In the genomic region with DNA sequence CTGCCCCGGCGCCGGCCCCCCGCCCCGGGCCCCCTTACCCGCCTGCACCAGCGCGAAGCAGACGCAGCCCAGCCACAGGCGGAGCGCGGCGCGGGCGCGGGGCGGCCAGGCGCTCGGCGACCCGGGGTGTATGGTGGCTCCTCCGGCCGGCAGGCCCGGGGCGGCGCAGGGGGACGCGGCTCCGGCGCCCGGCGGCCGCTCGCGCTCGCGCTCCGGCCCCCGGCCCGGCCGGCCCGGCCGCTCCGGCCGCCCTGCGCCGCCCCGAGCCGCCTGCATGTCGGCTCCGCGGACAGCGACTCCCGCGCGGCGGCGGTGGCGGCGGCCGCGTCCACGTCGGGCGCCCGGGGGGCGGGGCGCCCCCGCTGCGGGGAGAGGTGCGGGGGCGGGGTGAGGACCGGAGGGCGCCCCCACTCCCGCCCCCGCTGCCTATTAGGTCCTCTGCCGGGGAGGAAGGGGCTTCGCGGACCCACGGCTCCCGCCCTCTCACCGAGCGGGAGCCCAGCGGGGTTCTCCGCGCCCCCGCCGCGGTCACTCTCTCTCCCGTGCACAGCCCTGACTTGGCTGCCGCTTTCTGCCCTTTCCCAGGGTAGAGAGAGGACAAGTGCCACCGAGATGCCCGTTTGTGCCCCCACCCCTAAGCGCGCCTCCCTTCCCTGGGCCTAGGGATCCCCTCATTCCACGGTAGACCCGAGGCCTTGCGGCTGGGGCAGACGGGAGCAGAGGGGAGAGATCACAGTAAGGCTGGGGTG, we compare ENCODE assay signal across 8 cellular contexts. TPM values are rescaled to one million over a fixed set of nuclear protein-coding genes. Genes with fewer than 3 reads are reported as not detected.
DNase-seq lines count a peak whose midpoint lies in the region; ATAC-seq, FAIRE-seq and TF ChIP-seq lines count a peak whose summit lies in the region.

A gene (minus strand): TSS at position 298 of the 749 bp plus-strand sequence.

- H3K36me3 ChIP-seq in right lobe of liver (no peaks in the 10 kb centered on the region), tibial artery (no peaks in the 10 kb centered on the region)
- no peaks in the 10 kb centered on the region for H3K36me3 ChIP-seq in effector memory CD4-positive, alpha-beta T cell (ENCODE audit: control insufficient read depth, insufficient read depth, low read length)

- H3K27me3 ChIP-seq in right lobe of liver (no peaks in the 10 kb centered on the region), tibial artery (peaks cover 0 to 6% of the 10 kb centered on the region in 2 donors)
- peaks cover 17% of the 10 kb centered on the region for H3K27me3 ChIP-seq in effector memory CD4-positive, alpha-beta T cell (replicated peaks; ENCODE audit: control insufficient read depth, insufficient read depth, low read length, poor library complexity, severe bottlenecking)

- DNase-seq in A549 (ENCODE audit: low read depth in 1 of 2, low spot score in 1 of 2) (no peak), HEK293T (ENCODE audit: extremely low spot score) (peak; percentile 92), cerebellum (ENCODE audit: low spot score) (no peak), right lobe of liver (peak in 1 of 3 donors; percentile 42), tibial artery (peak in 1 of 2 donors; percentile 63)
- DNase-seq in effector memory CD4-positive, alpha-beta T cell: no peak
- no peak for DNase-seq in effector CD4-positive, alpha-beta T cell

- FAIRE-seq in A549 (lab: Jason Lieb, UNC): no peak

- no peak for TF ChIP-seq POLR2A in A549 (IDR thresholded peaks at IDR 0.05; ENCODE audit: low read length)
- no peak for TF ChIP-seq POLR2A in right lobe of liver (IDR thresholded peaks at IDR 0.05)

- WGBS in A549 (ENCODE audit: missing lambda C conversion rate): no CpG with 5 or more reads among the region's 99 CpGs
- 0% methylated on average over 1 of the region's 99 CpGs for WGBS in right lobe of liver (ENCODE audit: insufficient coverage, low coverage, low lambda C conversion rate, missing lambda C conversion rate)

- peak within 1 kb of the TSS; percentile 58 for H3K4me3 ChIP-seq in A549
- H3K4me3 ChIP-seq in right lobe of liver: peak within 1 kb of the TSS; percentile 29 to 46 (median 42)
- peak within 1 kb of the TSS; percentile 49 to 59 for H3K4me3 ChIP-seq in tibial artery
- no peak within 1 kb of the TSS for H3K4me3 ChIP-seq in effector memory CD4-positive, alpha-beta T cell (ENCODE audit: insufficient read depth, low read depth, low read length, poor library complexity, severe bottlenecking)

- H3K9me3 ChIP-seq in A549 (no peaks in the 10 kb centered on the region), right lobe of liver (no peaks in the 10 kb centered on the region), tibial artery (no peaks in the 10 kb centered on the region)
- no peaks in the 10 kb centered on the region for H3K9me3 ChIP-seq in effector memory CD4-positive, alpha-beta T cell (ENCODE audit: control insufficient read depth, low read length)

- H3K4me1 ChIP-seq in A549: 0 out of 3 replicates have a peak, but pooled peaks cover 2% of the 10 kb centered on the region
- H3K4me1 ChIP-seq in right lobe of liver: peaks cover 0 to 11% (median 2%) of the 10 kb centered on the region in 4 donors
- H3K4me1 ChIP-seq in tibial artery: peaks cover 0 to 36% (median 28%) of the 10 kb centered on the region in 4 donors
- H3K4me1 ChIP-seq in effector memory CD4-positive, alpha-beta T cell (ENCODE audit: control insufficient read depth, insufficient read depth, low read length, poor library complexity, severe bottlenecking): peaks cover 7% of the 10 kb centered on the region

- ATAC-seq in A549 (peak; percentile 39 to 66), right lobe of liver (peak; percentile 29 to 50 (median 42)), HG03280 (IDR thresholded peaks at IDR 0.05; ENCODE audit: unreplicated experiment) (no peak)

- no peak for TF ChIP-seq EP300 in A549 (IDR thresholded peaks at IDR 0.05)

- TF ChIP-seq RAD21 in A549 (conservative IDR thresholded peaks at IDR 0.05 in 1 of 2, IDR thresholded peaks at IDR 0.05 in 1 of 2): no peak

- TF ChIP-seq CTCF in A549 (IDR thresholded peaks at IDR 0.05) (no peak), right lobe of liver (IDR thresholded peaks at IDR 0.05) (no peak), tibial artery (IDR thresholded peaks at IDR 0.05) (no peak)

- H3K4me2 ChIP-seq in A549: peak within 1 kb of the TSS; percentile 98

- H3K27ac ChIP-seq in A549: peak within 1 kb of the TSS; percentile 52 to 84; a peak in 4 of 6 replicates
- no peak within 1 kb of the TSS for H3K27ac ChIP-seq in right lobe of liver
- H3K27ac ChIP-seq in tibial artery: peak within 1 kb of the TSS; percentile 31 to 42
- no peak within 1 kb of the TSS for H3K27ac ChIP-seq in effector memory CD4-positive, alpha-beta T cell (ENCODE audit: insufficient read depth, low read length, poor library complexity, severe bottlenecking)

- intact Hi-C loops in right lobe of liver (cut with DNase I) (loop anchor here in 1 of 2 donors (10.0 kb wide), 1 partner anchor 166 kb away; a partner anchor contains a TSS), tibial artery (cut with DNase I; ENCODE audit: low total_unique reads) (loop anchor here (5.0 kb wide), 2 partner anchors 43 to 158 kb away; no protein-coding TSS in a partner anchor)

- POLR2A ChIA-PET in A549 (lab: Yijun Ruan, JAX) (interaction anchor here (1.4 kb wide), 1 partner anchor 210 kb away, joined by 4 read pairs; no protein-coding TSS in a partner anchor), HEK293T (lab: Yijun Ruan, JAX) (interaction anchor here (1.0 to 1.1 kb wide), 2 partner anchors 9 to 201 kb away, joined by 3 read pairs; no protein-coding TSS in a partner anchor)

- CTCF ChIA-PET in A549 (lab: Yijun Ruan, JAX) (interaction anchor here (0.7 to 3.6 kb wide), 10 partner anchors 9 to 450 kb away, joined by 3 to 22 read pairs (median 4); no protein-coding TSS in a partner anchor), HEK293T (lab: Yijun Ruan, JAX) (interaction anchor here (0.9 to 1.6 kb wide), 4 partner anchors 8 to 143 kb away, joined by 3 to 5 read pairs (median 4); no protein-coding TSS in a partner anchor)

TF ChIP-seq in A549, 52 proteins besides CTCF, POLR2A, EP300 and RAD21 (continues in another document):
- TF ChIP-seq RNF2 (IDR thresholded peaks at IDR 0.05; ENCODE audit: borderline replicate concordance, low read depth) (no peak), FOSB (CRISPR knock-in tag; IDR thresholded peaks at IDR 0.05) (no peak), MAZ (IDR thresholded peaks at IDR 0.05; ENCODE audit: borderline replicate concordance, low read depth, low read length) (no peak), MAFK (IDR thresholded peaks at IDR 0.05; ENCODE audit: partially characterized antibody) (no peak), SREBF2 (IDR thresholded peaks at IDR 0.05) (no peak)
- TF ChIP-seq, protein P1, sequence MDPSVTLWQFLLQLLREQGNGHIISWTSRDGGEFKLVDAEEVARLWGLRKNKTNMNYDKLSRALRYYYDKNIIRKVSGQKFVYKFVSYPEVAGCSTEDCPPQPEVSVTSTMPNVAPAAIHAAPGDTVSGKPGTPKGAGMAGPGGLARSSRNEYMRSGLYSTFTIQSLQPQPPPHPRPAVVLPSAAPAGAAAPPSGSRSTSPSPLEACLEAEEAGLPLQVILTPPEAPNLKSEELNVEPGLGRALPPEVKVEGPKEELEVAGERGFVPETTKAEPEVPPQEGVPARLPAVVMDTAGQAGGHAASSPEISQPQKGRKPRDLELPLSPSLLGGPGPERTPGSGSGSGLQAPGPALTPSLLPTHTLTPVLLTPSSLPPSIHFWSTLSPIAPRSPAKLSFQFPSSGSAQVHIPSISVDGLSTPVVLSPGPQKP (IDR thresholded peaks at IDR 0.05; ENCODE audit: low read depth, low read length): no peak

TF ChIP-seq in HEK293T, 16 proteins besides CTCF, POLR2A, EP300 and RAD21:
- TF ChIP-seq ARNT (IDR thresholded peaks at IDR 0.05) (no peak), FOXM1 (IDR thresholded peaks at IDR 0.05; ENCODE audit: borderline replicate concordance) (no peak), BHLHE40 (IDR thresholded peaks at IDR 0.05; ENCODE audit: borderline replicate concordance) (no peak), HDGF (IDR thresholded peaks at IDR 0.05; ENCODE audit: borderline replicate concordance) (no peak), SUZ12 (IDR thresholded peaks at IDR 0.05) (no peak), TARDBP (IDR thresholded peaks at IDR 0.05) (no peak), ZNF384 (IDR thresholded peaks at IDR 0.05) (no peak)
- TF ChIP-seq, protein P2, sequence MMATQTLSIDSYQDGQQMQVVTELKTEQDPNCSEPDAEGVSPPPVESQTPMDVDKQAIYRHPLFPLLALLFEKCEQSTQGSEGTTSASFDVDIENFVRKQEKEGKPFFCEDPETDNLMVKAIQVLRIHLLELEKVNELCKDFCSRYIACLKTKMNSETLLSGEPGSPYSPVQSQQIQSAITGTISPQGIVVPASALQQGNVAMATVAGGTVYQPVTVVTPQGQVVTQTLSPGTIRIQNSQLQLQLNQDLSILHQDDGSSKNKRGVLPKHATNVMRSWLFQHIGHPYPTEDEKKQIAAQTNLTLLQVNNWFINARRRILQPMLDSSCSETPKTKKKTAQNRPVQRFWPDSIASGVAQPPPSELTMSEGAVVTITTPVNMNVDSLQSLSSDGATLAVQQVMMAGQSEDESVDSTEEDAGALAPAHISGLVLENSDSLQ (IDR thresholded peaks at IDR 0.05): no peak
TF ChIP-seq in HEK293T: peak in this region for 0.

RNA-seq across cellular contexts. Expression of the gene that starts here (rescaled TPM):
- 0.26 and 0.78 TPM in 2 replicates for polyA plus RNA-seq in A549 (2011; rRNA removed)
- polyA plus RNA-seq in A549 (2012; cell fraction: cytosol; rRNA removed): 0.28 and 0.53 TPM in 2 replicates
- 0.39 and 0.71 TPM in 2 replicates for polyA plus RNA-seq in A549 (2012; cell fraction: nucleus; rRNA removed)
- 0.35 to 0.99 TPM (median 0.98 TPM) in 3 replicates for polyA plus RNA-seq in A549 (2017; fragmentation: RNase III; extraction: RNeasy Plus Mini Kit Qiagen cat#74134 plus additional on column Dnase treatment)
- polyA minus RNA-seq in A549 (2011; rRNA and poly(A)+ RNA removed): 0.97 TPM in 1 of 2 replicates, not detected in the other
- 41.5 TPM for total RNA-seq in cerebellum
- total RNA-seq in right lobe of liver: 1 to 10 TPM; 1.0 to 8.3 (median 2.4) TPM

Comparison
In these comparisons a context has a peak if more than half of its experiments do, and no peak if none do; other contexts are left out.
1. Peak in ATAC-seq, H3K4me3 ChIP-seq, H3K27ac ChIP-seq and H3K4me2 ChIP-seq in A549; RNA of the gene not detected or under 1 TPM.
2. H3K27ac ChIP-seq: peak in tibial artery (2 of 2); none in right lobe of liver (0 of 3) and effector memory CD4-positive, alpha-beta T cell (single experiment).